Comparison of ENCODE assay signal across 7 cellular contexts in genomic region chr7:108808556-108808955, GRCh38.
"Had no signal": no experiment of that assay in that cellular context is flagged by ENCODE, and none has a peak within 500 bp of the region (broad histone marks: within the 10 kb centered on the region; RNA-seq: fewer than 3 reads in every experiment).

No MANE protein-coding gene starts in this region.

- ATAC-seq: GM23338, HepG2 had no signal

- H3K4me3 Mint-ChIP-seq: GM23338, H9, IgD-negative memory B cell had no signal

- H3K27me3 Mint-ChIP-seq: IgD-negative memory B cell had no signal

- H3K36me3 Mint-ChIP-seq: IgD-negative memory B cell had no signal

- H3K27ac Mint-ChIP-seq: GM23338, H9, IgD-negative memory B cell had no signal

- DNase-seq: H9, HCEC 1CT had no signal

- H3K4me1 Mint-ChIP-seq: IgD-negative memory B cell had no signal

- FAIRE-seq: H1, H54, HepG2 had no signal
